Comparison of ENCODE assay signal across 6 cellular contexts in the genomic region with DNA sequence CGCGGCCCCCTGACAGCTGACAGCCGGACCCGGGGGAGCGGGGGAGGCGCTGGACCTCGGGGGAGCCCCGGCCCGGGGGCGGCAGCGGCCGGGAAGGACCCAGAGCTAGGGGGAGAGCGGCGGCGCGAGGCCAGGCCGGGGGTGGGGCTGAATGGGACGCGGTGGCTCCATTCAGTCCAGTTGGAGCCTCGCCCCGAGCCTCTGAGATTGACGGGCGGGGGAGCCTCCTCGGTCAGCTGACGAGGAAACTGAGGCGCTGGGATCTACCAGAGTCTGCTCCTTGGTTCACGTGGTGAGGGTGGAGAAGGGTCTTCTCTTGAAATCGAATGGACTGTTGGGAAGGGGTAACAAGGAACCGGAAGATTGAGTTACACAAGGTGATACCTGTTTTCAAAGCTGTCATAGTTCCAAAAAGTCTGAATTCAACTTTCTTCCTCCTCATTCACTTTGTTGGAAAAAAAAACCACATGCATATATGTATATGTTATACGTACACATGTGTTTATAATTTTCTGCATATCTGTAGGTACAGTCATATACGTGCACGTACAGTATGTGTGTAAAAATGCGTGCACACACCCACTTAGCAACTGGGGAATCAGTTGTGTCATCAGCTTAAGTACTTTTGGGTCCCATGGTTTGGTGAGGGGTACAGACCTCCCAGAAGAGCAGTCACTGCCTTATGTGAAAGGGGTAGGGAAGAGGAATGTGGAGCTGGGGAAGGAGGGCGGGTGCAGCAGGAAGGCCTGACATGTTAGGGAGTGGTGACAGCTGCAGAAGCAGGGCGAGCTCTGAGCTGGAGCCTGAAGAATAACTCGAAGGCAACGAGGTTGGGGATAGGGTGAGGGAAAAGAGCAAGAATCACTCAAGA. TPM values are rescaled to one million over a fixed set of nuclear protein-coding genes. Genes with fewer than 3 reads are reported as not detected.
DNase-seq lines count a peak whose midpoint lies in the region; ATAC-seq and TF ChIP-seq lines count a peak whose summit lies in the region.

No MANE protein-coding gene starts in this region.

- H3K27ac Mint-ChIP-seq in CD8-positive, alpha-beta T cell: peak overlapping the region; percentile 95

- peak overlapping the region; percentile 99 for H3K4me3 ChIP-seq in CD8-positive, alpha-beta T cell (ENCODE audit: low read depth, low read length)
- H3K4me3 ChIP-seq in iPS DF 6.9 (ENCODE audit: low read length): peak overlapping the region; percentile 83
- H3K4me3 ChIP-seq in upper lobe of left lung: peak overlapping the region; percentile 86 to 99 (median 95)

- POLR2A ChIA-PET in CD8-positive, alpha-beta T cell (lab: Charles Lee): interaction anchor here (1.7 to 5.9 kb wide), 6 partner anchors 40 to 73 kb away, joined by 5 to 73 read pairs (median 20); partner anchors contain the start of gene MTERF4
- POLR2A ChIA-PET in RWPE1 (lab: Yijun Ruan, JAX; ENCODE audit: low non-redundant PET): no interaction called here

- no peaks in the 10 kb centered on the region for H3K9me3 ChIP-seq in CD8-positive, alpha-beta T cell (ENCODE audit: low read length)
- H3K9me3 ChIP-seq in iPS DF 6.9 (ENCODE audit: control insufficient read depth, insufficient read depth, low read length) (no peaks in the 10 kb centered on the region), upper lobe of left lung (no peaks in the 10 kb centered on the region)

- peak overlapping the region; percentile 99 for H3K4me3 Mint-ChIP-seq in CD8-positive, alpha-beta T cell

- H3K36me3 ChIP-seq in CD8-positive, alpha-beta T cell (ENCODE audit: insufficient read depth, low read length): no peaks in the 10 kb centered on the region
- no peaks in the 10 kb centered on the region for H3K36me3 ChIP-seq in iPS DF 6.9 (ENCODE audit: control insufficient read depth, insufficient read depth, low read length)
- peaks cover 0 to 13% (median 6%) of the 10 kb centered on the region in 4 donors for H3K36me3 ChIP-seq in upper lobe of left lung

- no peak for TF ChIP-seq CTCF in CD8-positive, alpha-beta T cell (IDR thresholded peaks at IDR 0.05)
- TF ChIP-seq CTCF in RWPE1 (conservative IDR thresholded peaks at IDR 0.05; ENCODE audit: low read depth) (no peak), upper lobe of left lung (IDR thresholded peaks at IDR 0.05) (peak in 1 of 6 experiments; percentile 11)

- H3K27me3 ChIP-seq in CD8-positive, alpha-beta T cell (ENCODE audit: insufficient read depth, low read length): no peaks in the 10 kb centered on the region
- no peaks in the 10 kb centered on the region for H3K27me3 ChIP-seq in iPS DF 6.9 (ENCODE audit: control insufficient read depth, insufficient read depth, low read length)
- no peaks in the 10 kb centered on the region for H3K27me3 ChIP-seq in upper lobe of left lung

- H3K9me3 Mint-ChIP-seq in CD8-positive, alpha-beta T cell: no peaks in the 10 kb centered on the region

- H3K4me1 ChIP-seq in CD8-positive, alpha-beta T cell (ENCODE audit: insufficient read depth, low read length): peaks cover 21% of the 10 kb centered on the region
- peaks cover 6% of the 10 kb centered on the region; the same call in 1 of the 2 replicates for H3K4me1 ChIP-seq in iPS DF 6.9 (ENCODE audit: control insufficient read depth, insufficient read depth, low read length)
- peaks cover 19 to 32% (median 22%) of the 10 kb centered on the region in 4 donors for H3K4me1 ChIP-seq in upper lobe of left lung

- no peak for TF ChIP-seq EP300 in upper lobe of left lung (IDR thresholded peaks at IDR 0.05)

- ATAC-seq in CD8-positive, alpha-beta T cell: no peak
- ATAC-seq in upper lobe of left lung (ENCODE audit: low FRiP score in 2 of 2) (peak in 1 of 2 donors; percentile 9), HG03520 (IDR thresholded peaks at IDR 0.05; ENCODE audit: unreplicated experiment) (no peak)

- H3K27ac ChIP-seq in CD8-positive, alpha-beta T cell (ENCODE audit: low read depth, low read length): peak overlapping the region; percentile 67
- H3K27ac ChIP-seq in RWPE1 (peak overlapping the region; percentile 76), iPS DF 6.9 (ENCODE audit: low read length) (no peak overlapping the region), upper lobe of left lung (peak overlapping the region; percentile 83 to 93 (median 87))

- no peaks in the 10 kb centered on the region for H3K27me3 Mint-ChIP-seq in CD8-positive, alpha-beta T cell (ENCODE audit: low read depth)

- WGBS in iPS DF 6.9 (ENCODE audit: insufficient coverage, insufficient read length): no CpG with 5 or more reads among the region's 37 CpGs
- WGBS in upper lobe of left lung, 2 donors: 16 to 32% methylated on average over 10 to 20 of the region's 37 CpGs

- TF ChIP-seq POLR2A in upper lobe of left lung (IDR thresholded peaks at IDR 0.05): no peak

- CTCF ChIA-PET in CD8-positive, alpha-beta T cell (lab: Charles Lee): interaction anchor here (0.7 to 5.6 kb wide), 15 partner anchors 15 to 237 kb away, joined by 3 to 58 read pairs (median 4); no protein-coding TSS in a partner anchor
- CTCF ChIA-PET in RWPE1 (lab: Yijun Ruan, JAX): interaction anchor here (0.6 kb wide), 1 partner anchor 1601 kb away, joined by 3 read pairs; no protein-coding TSS in a partner anchor

- peaks cover 27% of the 10 kb centered on the region for H3K36me3 Mint-ChIP-seq in CD8-positive, alpha-beta T cell

- DNase-seq in CD8-positive, alpha-beta T cell: peak in 1 of 7 experiments; percentile 8
- no peak for DNase-seq in RWPE1 (ENCODE audit: low spot score)
- DNase-seq in iPS DF 6.9 (ENCODE audit: low read depth, low spot score): no peak
- DNase-seq in upper lobe of left lung: no peak
- no peak for DNase-seq in NCI-H1417 (lab: John Stamatoyannopoulos, UW)

- intact Hi-C loops in CD8-positive, alpha-beta T cell (cut with DNase I, micrococcal nuclease): loop anchor here (1.0 to 10.0 kb wide), 14 partner anchors 49 to 590 kb away; partner anchors contain the start of genes DUSP28 (in 1 of the 2), HDLBP (in 1 of the 2), MTERF4 (in 1 of the 2) and SEPTIN2 (in 1 of the 2)

- peaks cover 48% of the 10 kb centered on the region for H3K4me1 Mint-ChIP-seq in CD8-positive, alpha-beta T cell (ENCODE audit: low read depth)

RNA-seq across cellular contexts. Expression of gene PPP1R7, which starts 0.6 kb away (rescaled TPM):
- 10 to 100 TPM; 47.5 to 50.9 TPM for total RNA-seq in CD8-positive, alpha-beta T cell
- 10 to 100 TPM; 38.8 to 76.1 (median 57.7) TPM for total RNA-seq in upper lobe of left lung

RNA-seq across cellular contexts. Expression of gene PASK, which starts 1.6 kb away (rescaled TPM):
- 100 to 1,000 TPM; 306 to 329 TPM for total RNA-seq in CD8-positive, alpha-beta T cell
- 10 to 100 TPM in 5 of 6 donors, 1 to 10 TPM in 1; 4.3 to 18.9 (median 13.8) TPM for total RNA-seq in upper lobe of left lung

RNA-seq across cellular contexts. Expression of gene ANO7, which starts 37.6 kb away (rescaled TPM):
- total RNA-seq in CD8-positive, alpha-beta T cell: under 1 TPM in 1 of 2 experiments, not detected in 1; 0.30 TPM
- total RNA-seq in upper lobe of left lung: 1 to 10 TPM in 5 of 6 donors, under 1 TPM in 1; 0.30 to 1.3 (median 1.1) TPM

RNA-seq across cellular contexts. Expression of gene MTERF4, which starts 48.8 kb away (rescaled TPM):
- total RNA-seq in CD8-positive, alpha-beta T cell: 100 to 1,000 TPM in 1 of 2 experiments, 10 to 100 TPM in 1; 100.0 to 102 TPM
- 10 to 100 TPM; 22.3 to 54.4 (median 25.4) TPM for total RNA-seq in upper lobe of left lung

Comparison
In these comparisons a context has a peak if more than half of its experiments do, and no peak if none do; other contexts are left out.
1. RNA of gene PASK, which starts 1.6 kb away (total RNA-seq): 306 to 329 TPM in CD8-positive, alpha-beta T cell; 4.3 to 18.9 TPM in upper lobe of left lung; every median in the first group is over 10 times any median in the second.
2. Peak in every context shown above with its lines, with median percentiles within 50 percentile points of each other: H3K4me3 ChIP-seq.